Comparison of ENCODE assay signal across 8 cellular contexts in the genomic region with DNA sequence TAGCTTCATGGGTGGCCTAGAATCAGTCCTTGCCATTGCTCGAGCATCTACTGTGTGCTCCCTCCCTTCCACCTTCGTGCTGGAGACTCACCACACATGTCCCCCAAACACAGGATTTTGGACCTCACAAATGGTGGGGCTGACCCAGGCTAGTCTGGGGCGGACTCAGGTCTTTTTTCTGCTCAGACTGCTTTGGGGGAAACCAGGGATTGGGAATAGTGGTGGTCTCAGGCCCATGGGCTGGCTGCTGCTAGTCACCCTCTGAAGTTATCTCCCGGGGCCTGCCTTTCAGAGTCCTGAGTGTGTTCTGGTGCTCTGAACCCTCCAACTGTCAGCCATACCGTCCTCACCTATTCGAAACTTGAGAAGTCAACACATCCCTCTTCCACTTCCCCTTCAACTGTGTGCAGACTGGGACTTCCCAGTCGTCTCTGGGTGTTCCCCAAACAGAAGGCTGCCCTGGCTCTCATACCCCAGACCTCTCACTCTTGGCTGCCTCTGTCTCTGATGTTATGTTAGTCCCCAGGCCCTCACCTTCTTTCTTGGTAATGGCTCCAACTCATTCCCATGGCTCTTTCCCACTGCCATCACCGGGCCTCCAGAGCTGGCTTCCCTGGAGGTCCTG. TPM values are rescaled to one million over a fixed set of nuclear protein-coding genes. Genes with fewer than 3 reads are reported as not detected.
DNase-seq lines count a peak whose midpoint lies in the region; ATAC-seq and TF ChIP-seq lines count a peak whose summit lies in the region.

No MANE protein-coding gene starts in this region.

- CTCF ChIA-PET in GM10248 (lab: Yijun Ruan, JAX), result interaction anchor here (1.4 to 3.3 kb wide), 2 partner anchors 18 to 25 kb away, joined by 3 to 17 read pairs; no protein-coding TSS in a partner anchor
- CTCF ChIA-PET in activated CD4-positive, alpha-beta T cell treated with anti-CD3 and anti-CD28 coated beads for 36 hours (lab: Charles Lee), result no interaction called here

- H3K27me3 Mint-ChIP-seq in activated T-helper 1 cell treated with anti-CD3 and anti-CD28 coated beads, Interleukin-12 subunit alpha, Interleukin-12 subunit beta, Interleukin-2, Interleukin-4 antibody, amounts not matched to agents 30 ng/mL and 10 ng/mL and 1 ng/mL, durations not matched to agents 14 hours and 24 hours and 36 hours (ENCODE audit: insufficient read depth), result no peaks in the 10 kb centered on the region
- peaks cover 22% of the 10 kb centered on the region for H3K27me3 Mint-ChIP-seq in activated CD4-positive, alpha-beta T cell treated with anti-CD3 and anti-CD28 coated beads for 36 hours
- H3K27me3 Mint-ChIP-seq in HFFc6 (ENCODE audit: insufficient read depth), result peaks cover 2% of the 10 kb centered on the region

- DNase-seq in GM10248 (ENCODE audit: extremely low spot score) (peak; percentile 83), HFFc6 (no peak)
- peak; percentile 22 for DNase-seq in activated T-helper 1 cell treated with anti-CD3 and anti-CD28 coated beads, Interleukin-12 subunit alpha, Interleukin-12 subunit beta, Interleukin-2, Interleukin-4 antibody, amounts not matched to agents 30 ng/mL and 10 ng/mL and 1 ng/mL, durations not matched to agents 14 hours and 24 hours and 36 hours (ENCODE audit: low spot score)
- DNase-seq in stimulated activated CD4-positive, alpha-beta T cell treated with anti-CD3 and anti-CD28 coated beads, Interleukin-1b, Interleukin-23, amount 100 ng/mL, for 48 hours, result no peak
- DNase-seq in activated CD4-positive, alpha-beta T cell treated with anti-CD3 and anti-CD28 coated beads for 36 hours, result no peak

- peaks cover 36% of the 10 kb centered on the region for H3K36me3 Mint-ChIP-seq in activated T-helper 1 cell treated with anti-CD3 and anti-CD28 coated beads, Interleukin-12 subunit alpha, Interleukin-12 subunit beta, Interleukin-2, Interleukin-4 antibody, amounts not matched to agents 30 ng/mL and 10 ng/mL and 1 ng/mL, durations not matched to agents 14 hours and 24 hours and 36 hours (ENCODE audit: low read depth)
- H3K36me3 Mint-ChIP-seq in activated CD4-positive, alpha-beta T cell treated with anti-CD3 and anti-CD28 coated beads for 36 hours (ENCODE audit: low read depth), result peaks cover 2% of the 10 kb centered on the region
- no peaks in the 10 kb centered on the region for H3K36me3 Mint-ChIP-seq in HFFc6 (ENCODE audit: low read depth)

- POLR2A ChIA-PET in GM10248 (lab: Yijun Ruan, JAX), result no interaction called here
- POLR2A ChIA-PET in activated CD4-positive, alpha-beta T cell treated with anti-CD3 and anti-CD28 coated beads for 36 hours (lab: Charles Lee), result no interaction called here

- intact Hi-C loops in activated T-helper 1 cell treated with anti-CD3 and anti-CD28 coated beads, Interleukin-12 subunit alpha, Interleukin-12 subunit beta, Interleukin-2, Interleukin-4 antibody, amounts not matched to agents 30 ng/mL and 10 ng/mL and 1 ng/mL, durations not matched to agents 14 hours and 24 hours and 36 hours (cut with micrococcal nuclease), result loop anchor here (5.0 kb wide), 2 partner anchors 42 to 83 kb away; no protein-coding TSS in a partner anchor
- intact Hi-C loops in activated CD4-positive, alpha-beta T cell treated with anti-CD3 and anti-CD28 coated beads for 36 hours (cut with DNase I, micrococcal nuclease), result no loop called here

- H3K27ac Mint-ChIP-seq in activated T-helper 1 cell treated with anti-CD3 and anti-CD28 coated beads, Interleukin-12 subunit alpha, Interleukin-12 subunit beta, Interleukin-2, Interleukin-4 antibody, amounts not matched to agents 30 ng/mL and 10 ng/mL and 1 ng/mL, durations not matched to agents 14 hours and 24 hours and 36 hours, result peak overlapping the region; percentile 82
- H3K27ac Mint-ChIP-seq in activated CD4-positive, alpha-beta T cell treated with anti-CD3 and anti-CD28 coated beads for 36 hours, result no peak overlapping the region
- no peak overlapping the region for H3K27ac Mint-ChIP-seq in HFFc6

- H3K4me3 Mint-ChIP-seq in activated T-helper 1 cell treated with anti-CD3 and anti-CD28 coated beads, Interleukin-12 subunit alpha, Interleukin-12 subunit beta, Interleukin-2, Interleukin-4 antibody, amounts not matched to agents 30 ng/mL and 10 ng/mL and 1 ng/mL, durations not matched to agents 14 hours and 24 hours and 36 hours, result peak overlapping the region; percentile 46
- no peak overlapping the region for H3K4me3 Mint-ChIP-seq in activated CD4-positive, alpha-beta T cell treated with anti-CD3 and anti-CD28 coated beads for 36 hours
- H3K4me3 Mint-ChIP-seq in HFFc6, result no peak overlapping the region

- TF ChIP-seq CTCF in GM10248 (IDR thresholded peaks at IDR 0.05; ENCODE audit: control extremely low read depth, extremely low read depth, low read depth, missing control alignments) (no peak), HFFc6 (IDR thresholded peaks at IDR 0.05) (no peak)

- H3K4me1 Mint-ChIP-seq in activated T-helper 1 cell treated with anti-CD3 and anti-CD28 coated beads, Interleukin-12 subunit alpha, Interleukin-12 subunit beta, Interleukin-2, Interleukin-4 antibody, amounts not matched to agents 30 ng/mL and 10 ng/mL and 1 ng/mL, durations not matched to agents 14 hours and 24 hours and 36 hours (ENCODE audit: low read depth), result peaks cover 88% of the 10 kb centered on the region
- H3K4me1 Mint-ChIP-seq in activated CD4-positive, alpha-beta T cell treated with anti-CD3 and anti-CD28 coated beads for 36 hours, result peaks cover 19% of the 10 kb centered on the region
- H3K4me1 Mint-ChIP-seq in HFFc6 (ENCODE audit: low read depth), result peaks cover 34% of the 10 kb centered on the region

- peaks cover 18% of the 10 kb centered on the region for H3K9me3 Mint-ChIP-seq in activated T-helper 1 cell treated with anti-CD3 and anti-CD28 coated beads, Interleukin-12 subunit alpha, Interleukin-12 subunit beta, Interleukin-2, Interleukin-4 antibody, amounts not matched to agents 30 ng/mL and 10 ng/mL and 1 ng/mL, durations not matched to agents 14 hours and 24 hours and 36 hours
- no peaks in the 10 kb centered on the region for H3K9me3 Mint-ChIP-seq in activated CD4-positive, alpha-beta T cell treated with anti-CD3 and anti-CD28 coated beads for 36 hours (ENCODE audit: low read depth)
- H3K9me3 Mint-ChIP-seq in HFFc6, result no peaks in the 10 kb centered on the region

- ATAC-seq in GM19395 (IDR thresholded peaks at IDR 0.05; ENCODE audit: unreplicated experiment) (peak; percentile 78), HG03135 (IDR thresholded peaks at IDR 0.05; ENCODE audit: unreplicated experiment) (peak; percentile 78), HG03457 (IDR thresholded peaks at IDR 0.05; ENCODE audit: unreplicated experiment) (no peak)
- no peak for ATAC-seq in activated CD4-positive, alpha-beta T cell treated with anti-CD3 and anti-CD28 coated beads for 36 hours

RNA-seq across cellular contexts. Expression of a gene that starts 46.0 kb away (rescaled TPM):
- 25.0 and 27.1 TPM in 2 replicates for total RNA-seq in activated T-helper 1 cell treated with anti-CD3 and anti-CD28 coated beads, Interleukin-12 subunit alpha, Interleukin-12 subunit beta, Interleukin-2, Interleukin-4 antibody, amounts not matched to agents 30 ng/mL and 10 ng/mL and 1 ng/mL, durations not matched to agents 14 hours and 24 hours and 36 hours
- 10 to 100 TPM; 23.3 to 24.0 TPM for total RNA-seq in activated CD4-positive, alpha-beta T cell treated with anti-CD3 and anti-CD28 coated beads for 36 hours
- total RNA-seq in HFFc6 (2021; fragmentation: NEBNext Ultra II Directional; extraction: Animal tissue kit (Norgen Biotek cat#: 25700)), result 10 to 100 TPM in 5 of 6 experiments, 1 to 10 TPM in 1; 9.8 to 12.3 (median 11.2) TPM

Comparison
In these comparisons a context has a peak if more than half of its experiments do, and no peak if none do; other contexts are left out.
1. DNase-seq: peak in GM10248 (single experiment) and activated T-helper 1 cell treated with anti-CD3 and anti-CD28 coated beads, Interleukin-12 subunit alpha, Interleukin-12 subunit beta, Interleukin-2, Interleukin-4 antibody, amounts not matched to agents 30 ng/mL and 10 ng/mL and 1 ng/mL, durations not matched to agents 14 hours and 24 hours and 36 hours (single experiment); none in stimulated activated CD4-positive, alpha-beta T cell treated with anti-CD3 and anti-CD28 coated beads, Interleukin-1b, Interleukin-23, amount 100 ng/mL, for 48 hours (single experiment), activated CD4-positive, alpha-beta T cell treated with anti-CD3 and anti-CD28 coated beads for 36 hours (single experiment) and HFFc6 (single experiment).
2. ATAC-seq: peak in GM19395 (single experiment) and HG03135 (single experiment); none in activated CD4-positive, alpha-beta T cell treated with anti-CD3 and anti-CD28 coated beads for 36 hours (single experiment) and HG03457 (single experiment).